ENCODE assay signal across 7 cellular contexts in genomic region chr3:99645277-99646106, GRCh38. TPM values are rescaled to one million over a fixed set of nuclear protein-coding genes. Genes with fewer than 3 reads are reported as not detected.
DNase-seq lines count a peak whose midpoint lies in the region; ATAC-seq, FAIRE-seq and TF ChIP-seq lines count a peak whose summit lies in the region.

No MANE protein-coding gene starts in this region.

- H3K4me3 ChIP-seq in SK-N-SH (ENCODE audit: low read depth in 2 of 2, low read length in 1 of 2) (peak overlapping the region in 1 of 2 experiments; percentile 31; a peak in 1 of 4 replicates), thyroid gland (replicated peaks in 1 of 3) (no peak overlapping the region)

- no peaks in the 10 kb centered on the region for H4K20me1 ChIP-seq in SK-N-SH (ENCODE audit: insufficient read depth)

- H2AFZ ChIP-seq in SK-N-SH (ENCODE audit: low read depth): no peak overlapping the region

- H3K9me3 ChIP-seq in SK-N-SH: no peaks in the 10 kb centered on the region
- H3K9me3 ChIP-seq in thyroid gland: no peaks in the 10 kb centered on the region

- H3K36me3 ChIP-seq in SK-N-SH (replicated peaks in 1 of 2; ENCODE audit: control insufficient read depth in 1 of 2, insufficient read depth in 2 of 2, low read length in 1 of 2): no peaks in the 10 kb centered on the region
- H3K36me3 ChIP-seq in thyroid gland: no peaks in the 10 kb centered on the region

- intact Hi-C loops in left cardiac atrium (cut with DNase I) (loop anchor here in 1 of 2 donors (5.0 to 10.0 kb wide), 2 partner anchors 42 to 109 kb away; no protein-coding TSS in a partner anchor), thyroid gland (cut with DNase I) (no loop called here)

- H3K9ac ChIP-seq in SK-N-SH: no peak overlapping the region

- TF ChIP-seq EP300 in SK-N-SH (IDR thresholded peaks at IDR 0.05; ENCODE audit: borderline replicate concordance in 1 of 2, low read depth in 1 of 2, low read length in 1 of 2): no peak

- ATAC-seq in left cardiac atrium: peak; percentile 8 to 35
- ATAC-seq in GM21390 (IDR thresholded peaks at IDR 0.05; ENCODE audit: unreplicated experiment): no peak
- ATAC-seq in GM19455 (IDR thresholded peaks at IDR 0.05; ENCODE audit: unreplicated experiment): no peak

- no peaks in the 10 kb centered on the region for H3K79me2 ChIP-seq in SK-N-SH (ENCODE audit: insufficient read depth)

- CTCF ChIA-PET in SK-N-SH (lab: Yijun Ruan, JAX): interaction anchor here (0.7 to 4.7 kb wide), 11 partner anchors 11 to 896 kb away, joined by 3 to 19 read pairs (median 3); no protein-coding TSS in a partner anchor

- no peak overlapping the region for H3K4me2 ChIP-seq in SK-N-SH

- peak; percentile 46 for TF ChIP-seq RAD21 in SK-N-SH (IDR thresholded peaks at IDR 0.05; ENCODE audit: low read length)

- TF ChIP-seq CTCF in SK-N-SH (IDR thresholded peaks at IDR 0.05) (peak; percentile 84), thyroid gland (IDR thresholded peaks at IDR 0.05) (peak; percentile 9 to 80 (median 52))

- POLR2A ChIA-PET in SK-N-SH (lab: Yijun Ruan, JAX): no interaction called here

- peak; percentile 78 for FAIRE-seq in H54 (lab: Jason Lieb, UNC)

- peak overlapping the region; percentile 29 to 50; a peak in 2 of 4 replicates for H3K27ac ChIP-seq in SK-N-SH (ENCODE audit: low read depth in 2 of 2, low read length in 1 of 2)
- peak overlapping the region; percentile 57 to 94 (median 69) for H3K27ac ChIP-seq in thyroid gland

- 14% methylated on average over 5 of the region's 5 CpGs for WGBS in SK-N-SH (ENCODE audit: low lambda C conversion rate)
- 73 to 88% methylated on average over 5 of the region's 5 CpGs for WGBS in thyroid gland, 2 donors

- H3K4me1 ChIP-seq in SK-N-SH (ENCODE audit: control insufficient read depth in 1 of 2, insufficient read depth in 2 of 2, low read depth in 1 of 2, low read length in 1 of 2) (no peaks in the 10 kb centered on the region; a peak in 2 of 4 replicates), thyroid gland (peaks cover 34 to 59% of the 10 kb centered on the region in 2 donors)

- no peak for DNase-seq in H54 (ENCODE audit: insufficient read length, low spot score)
- peak; percentile 23 for DNase-seq in SK-N-SH
- DNase-seq in left cardiac atrium: no peak
- DNase-seq in thyroid gland: no peak
- DNase-seq in NCI-H1436 (lab: John Stamatoyannopoulos, UW): no peak

- TF ChIP-seq POLR2A in H54 (IDR thresholded peaks at IDR 0.05; ENCODE audit: low read depth, low read length) (no peak), thyroid gland (IDR thresholded peaks at IDR 0.05) (no peak)

- H3K27me3 ChIP-seq in SK-N-SH (ENCODE audit: insufficient read depth) (peaks cover 10% of the 10 kb centered on the region; the same call in 1 of the 2 replicates), thyroid gland (no peaks in the 10 kb centered on the region)

- H3K9me2 ChIP-seq in SK-N-SH: no peaks in the 10 kb centered on the region

- H3F3A ChIP-seq in SK-N-SH (replicated peaks; ENCODE audit: insufficient read depth): no peaks in the 10 kb centered on the region

TF ChIP-seq in SK-N-SH, 30 proteins besides CTCF, POLR2A, EP300 and RAD21:
- no peak for TF ChIP-seq RFX5 (IDR thresholded peaks at IDR 0.05; ENCODE audit: low read length)
- TF ChIP-seq SMC3 (IDR thresholded peaks at IDR 0.05; ENCODE audit: low read depth, low read length): peak; percentile 24
- no peak for TF ChIP-seq FOXJ3 (CRISPR knock-in tag; IDR thresholded peaks at IDR 0.05)
TF ChIP-seq in SK-N-SH: peak in this region for 1.

RNA-seq across cellular contexts. Expression of gene COL8A1, which starts 7.1 kb away (rescaled TPM):
- 4.0 and 16.7 TPM in 2 replicates for polyA plus RNA-seq in SK-N-SH (2012; rRNA removed)
- polyA plus RNA-seq in SK-N-SH (2012; cell fraction: cytosol; rRNA removed): 8.2 and 14.9 TPM in 2 replicates
- 12.8 and 14.7 TPM in 2 replicates for polyA plus RNA-seq in SK-N-SH (2012; cell fraction: nucleus; rRNA removed)
- total RNA-seq in left cardiac atrium (10 to 100 TPM; 19.4 to 35.8 TPM), thyroid gland (100 to 1,000 TPM in 2 of 4 donors, 10 to 100 TPM in 2; 65.6 to 156 (median 95.6) TPM)

Comparison
In these comparisons a context has a peak if more than half of its experiments do, and no peak if none do; other contexts are left out.
1. ATAC-seq: peak in left cardiac atrium (2 of 2); none in GM21390 (single experiment) and GM19455 (single experiment).